ENCODE assay signal across 2 cellular contexts in the genomic region with DNA sequence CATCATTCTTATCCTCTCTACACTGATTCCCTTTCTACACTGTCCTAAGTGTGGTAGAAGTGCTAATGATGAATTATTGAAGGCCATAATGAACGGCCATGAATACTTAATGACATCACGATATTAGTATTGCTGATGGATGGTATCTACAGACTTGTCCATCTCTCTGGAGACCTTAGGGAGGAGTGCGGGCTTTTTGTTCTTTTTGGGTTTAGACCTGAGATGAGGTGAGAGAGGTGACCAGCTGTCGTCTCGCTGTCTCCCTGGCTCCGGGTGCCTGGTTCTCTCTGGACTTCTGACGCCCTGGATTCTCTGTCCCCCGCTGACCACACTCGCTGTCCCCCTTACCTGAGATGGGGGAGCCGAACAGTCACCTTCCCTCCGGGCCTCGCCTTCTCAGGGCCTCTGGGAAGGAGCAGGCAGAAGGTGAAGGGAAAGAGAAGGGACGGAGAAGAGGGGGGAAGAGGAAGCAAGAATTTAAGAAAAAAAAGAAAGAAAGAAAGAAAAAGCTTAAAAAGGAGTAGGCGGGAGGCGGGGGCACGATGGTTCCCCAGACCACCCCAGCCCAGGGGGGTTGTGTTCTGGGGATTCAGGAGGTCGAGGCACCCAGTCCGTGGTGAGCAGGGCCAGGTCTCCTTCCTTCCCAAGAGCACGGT.
TF ChIP-seq lines count a peak whose summit lies in the region.

No MANE protein-coding gene starts in this region.

TF ChIP-seq in SK-N-SH, 30 proteins besides CTCF, POLR2A, EP300 and RAD21 (continues in another document):
- TF ChIP-seq, protein P1, sequence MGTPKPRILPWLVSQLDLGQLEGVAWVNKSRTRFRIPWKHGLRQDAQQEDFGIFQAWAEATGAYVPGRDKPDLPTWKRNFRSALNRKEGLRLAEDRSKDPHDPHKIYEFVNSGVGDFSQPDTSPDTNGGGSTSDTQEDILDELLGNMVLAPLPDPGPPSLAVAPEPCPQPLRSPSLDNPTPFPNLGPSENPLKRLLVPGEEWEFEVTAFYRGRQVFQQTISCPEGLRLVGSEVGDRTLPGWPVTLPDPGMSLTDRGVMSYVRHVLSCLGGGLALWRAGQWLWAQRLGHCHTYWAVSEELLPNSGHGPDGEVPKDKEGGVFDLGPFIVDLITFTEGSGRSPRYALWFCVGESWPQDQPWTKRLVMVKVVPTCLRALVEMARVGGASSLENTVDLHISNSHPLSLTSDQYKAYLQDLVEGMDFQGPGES (IDR thresholded peaks at IDR 0.05; ENCODE audit: low read depth, low read length): no peak
- peak; percentile 56 for TF ChIP-seq POLR2AphosphoS5 (IDR thresholded peaks at IDR 0.05; ENCODE audit: low read depth, low read length)
- TF ChIP-seq FOSL2 (IDR thresholded peaks at IDR 0.05; ENCODE audit: borderline replicate concordance, low read depth): no peak
- TF ChIP-seq TAF1 (IDR thresholded peaks at IDR 0.05; ENCODE audit: borderline replicate concordance, low read depth, low read length): no peak
- TF ChIP-seq GABPA (IDR thresholded peaks at IDR 0.05; ENCODE audit: low read depth): no peak
- TF ChIP-seq ELF1 (IDR thresholded peaks at IDR 0.05): no peak; the same call in 1 of the 2 replicates
- TF ChIP-seq GATA2 (CRISPR knock-in tag; IDR thresholded peaks at IDR 0.05): no peak
- TF ChIP-seq, protein P2, sequence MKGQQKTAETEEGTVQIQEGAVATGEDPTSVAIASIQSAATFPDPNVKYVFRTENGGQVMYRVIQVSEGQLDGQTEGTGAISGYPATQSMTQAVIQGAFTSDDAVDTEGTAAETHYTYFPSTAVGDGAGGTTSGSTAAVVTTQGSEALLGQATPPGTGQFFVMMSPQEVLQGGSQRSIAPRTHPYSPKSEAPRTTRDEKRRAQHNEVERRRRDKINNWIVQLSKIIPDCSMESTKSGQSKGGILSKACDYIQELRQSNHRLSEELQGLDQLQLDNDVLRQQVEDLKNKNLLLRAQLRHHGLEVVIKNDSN (IDR thresholded peaks at IDR 0.05; ENCODE audit: borderline replicate concordance, low read depth): no peak
- TF ChIP-seq MEF2A (IDR thresholded peaks at IDR 0.05; ENCODE audit: borderline replicate concordance, low read depth): no peak
- TF ChIP-seq SMC3 (IDR thresholded peaks at IDR 0.05; ENCODE audit: low read depth, low read length): no peak
- no peak for TF ChIP-seq RFX5 (IDR thresholded peaks at IDR 0.05; ENCODE audit: low read length)
- TF ChIP-seq, protein P3, sequence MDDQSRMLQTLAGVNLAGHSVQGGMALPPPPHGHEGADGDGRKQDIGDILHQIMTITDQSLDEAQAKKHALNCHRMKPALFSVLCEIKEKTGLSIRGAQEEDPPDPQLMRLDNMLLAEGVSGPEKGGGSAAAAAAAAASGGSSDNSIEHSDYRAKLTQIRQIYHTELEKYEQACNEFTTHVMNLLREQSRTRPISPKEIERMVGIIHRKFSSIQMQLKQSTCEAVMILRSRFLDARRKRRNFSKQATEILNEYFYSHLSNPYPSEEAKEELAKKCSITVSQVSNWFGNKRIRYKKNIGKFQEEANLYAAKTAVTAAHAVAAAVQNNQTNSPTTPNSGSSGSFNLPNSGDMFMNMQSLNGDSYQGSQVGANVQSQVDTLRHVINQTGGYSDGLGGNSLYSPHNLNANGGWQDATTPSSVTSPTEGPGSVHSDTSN (IDR thresholded peaks at IDR 0.05): peak; percentile 2; the same call in 1 of the 2 replicates
- no peak for TF ChIP-seq RCOR1 (IDR thresholded peaks at IDR 0.05; ENCODE audit: low read length)
- no peak for TF ChIP-seq MXI1 (IDR thresholded peaks at IDR 0.05; ENCODE audit: low read depth, low read length)
- TF ChIP-seq, protein P4, sequence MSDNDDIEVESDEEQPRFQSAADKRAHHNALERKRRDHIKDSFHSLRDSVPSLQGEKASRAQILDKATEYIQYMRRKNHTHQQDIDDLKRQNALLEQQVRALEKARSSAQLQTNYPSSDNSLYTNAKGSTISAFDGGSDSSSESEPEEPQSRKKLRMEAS (IDR thresholded peaks at IDR 0.05; ENCODE audit: low read depth): no peak
- no peak for TF ChIP-seq SIN3A (IDR thresholded peaks at IDR 0.05; ENCODE audit: borderline replicate concordance, low read depth, low read length)
- no peak for TF ChIP-seq EZH2phosphoT487 (IDR thresholded peaks at IDR 0.05; ENCODE audit: borderline replicate concordance, low read depth)
- TF ChIP-seq, protein P5, sequence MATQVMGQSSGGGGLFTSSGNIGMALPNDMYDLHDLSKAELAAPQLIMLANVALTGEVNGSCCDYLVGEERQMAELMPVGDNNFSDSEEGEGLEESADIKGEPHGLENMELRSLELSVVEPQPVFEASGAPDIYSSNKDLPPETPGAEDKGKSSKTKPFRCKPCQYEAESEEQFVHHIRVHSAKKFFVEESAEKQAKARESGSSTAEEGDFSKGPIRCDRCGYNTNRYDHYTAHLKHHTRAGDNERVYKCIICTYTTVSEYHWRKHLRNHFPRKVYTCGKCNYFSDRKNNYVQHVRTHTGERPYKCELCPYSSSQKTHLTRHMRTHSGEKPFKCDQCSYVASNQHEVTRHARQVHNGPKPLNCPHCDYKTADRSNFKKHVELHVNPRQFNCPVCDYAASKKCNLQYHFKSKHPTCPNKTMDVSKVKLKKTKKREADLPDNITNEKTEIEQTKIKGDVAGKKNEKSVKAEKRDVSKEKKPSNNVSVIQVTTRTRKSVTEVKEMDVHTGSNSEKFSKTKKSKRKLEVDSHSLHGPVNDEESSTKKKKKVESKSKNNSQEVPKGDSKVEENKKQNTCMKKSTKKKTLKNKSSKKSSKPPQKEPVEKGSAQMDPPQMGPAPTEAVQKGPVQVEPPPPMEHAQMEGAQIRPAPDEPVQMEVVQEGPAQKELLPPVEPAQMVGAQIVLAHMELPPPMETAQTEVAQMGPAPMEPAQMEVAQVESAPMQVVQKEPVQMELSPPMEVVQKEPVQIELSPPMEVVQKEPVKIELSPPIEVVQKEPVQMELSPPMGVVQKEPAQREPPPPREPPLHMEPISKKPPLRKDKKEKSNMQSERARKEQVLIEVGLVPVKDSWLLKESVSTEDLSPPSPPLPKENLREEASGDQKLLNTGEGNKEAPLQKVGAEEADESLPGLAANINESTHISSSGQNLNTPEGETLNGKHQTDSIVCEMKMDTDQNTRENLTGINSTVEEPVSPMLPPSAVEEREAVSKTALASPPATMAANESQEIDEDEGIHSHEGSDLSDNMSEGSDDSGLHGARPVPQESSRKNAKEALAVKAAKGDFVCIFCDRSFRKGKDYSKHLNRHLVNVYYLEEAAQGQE (IDR thresholded peaks at IDR 0.05; ENCODE audit: low read depth, low read length): no peak
- TF ChIP-seq FOXM1 (IDR thresholded peaks at IDR 0.05; ENCODE audit: low read depth): no peak
- TF ChIP-seq NFIC (IDR thresholded peaks at IDR 0.05; ENCODE audit: borderline replicate concordance): no peak

TF ChIP-seq in SK-N-SH treated with all-trans-retinoic acid at 6 μM for 48 hours, 23 proteins besides CTCF, POLR2A, EP300 and RAD21:
- TF ChIP-seq GLIS3 (CRISPR knock-in tag; IDR thresholded peaks at IDR 0.05) (no peak), ZNF70 (CRISPR knock-in tag; IDR thresholded peaks at IDR 0.05) (no peak), ZC3H10 (CRISPR knock-in tag; IDR thresholded peaks at IDR 0.05) (no peak), ZNF8 (CRISPR knock-in tag; IDR thresholded peaks at IDR 0.05) (no peak), RARB (CRISPR knock-in tag; IDR thresholded peaks at IDR 0.05) (no peak)
- TF ChIP-seq, protein P6, sequence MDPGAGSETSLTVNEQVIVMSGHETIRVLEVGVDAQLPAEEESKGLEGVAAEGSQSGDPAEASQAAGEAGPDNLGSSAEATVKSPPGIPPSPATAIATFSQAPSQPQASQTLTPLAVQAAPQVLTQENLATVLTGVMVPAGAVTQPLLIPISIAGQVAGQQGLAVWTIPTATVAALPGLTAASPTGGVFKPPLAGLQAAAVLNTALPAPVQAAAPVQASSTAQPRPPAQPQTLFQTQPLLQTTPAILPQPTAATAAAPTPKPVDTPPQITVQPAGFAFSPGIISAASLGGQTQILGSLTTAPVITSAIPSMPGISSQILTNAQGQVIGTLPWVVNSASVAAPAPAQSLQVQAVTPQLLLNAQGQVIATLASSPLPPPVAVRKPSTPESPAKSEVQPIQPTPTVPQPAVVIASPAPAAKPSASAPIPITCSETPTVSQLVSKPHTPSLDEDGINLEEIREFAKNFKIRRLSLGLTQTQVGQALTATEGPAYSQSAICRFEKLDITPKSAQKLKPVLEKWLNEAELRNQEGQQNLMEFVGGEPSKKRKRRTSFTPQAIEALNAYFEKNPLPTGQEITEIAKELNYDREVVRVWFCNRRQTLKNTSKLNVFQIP (CRISPR knock-in tag; IDR thresholded peaks at IDR 0.05; ENCODE audit: borderline replicate concordance, low read depth): no peak
- TF ChIP-seq, protein P7, sequence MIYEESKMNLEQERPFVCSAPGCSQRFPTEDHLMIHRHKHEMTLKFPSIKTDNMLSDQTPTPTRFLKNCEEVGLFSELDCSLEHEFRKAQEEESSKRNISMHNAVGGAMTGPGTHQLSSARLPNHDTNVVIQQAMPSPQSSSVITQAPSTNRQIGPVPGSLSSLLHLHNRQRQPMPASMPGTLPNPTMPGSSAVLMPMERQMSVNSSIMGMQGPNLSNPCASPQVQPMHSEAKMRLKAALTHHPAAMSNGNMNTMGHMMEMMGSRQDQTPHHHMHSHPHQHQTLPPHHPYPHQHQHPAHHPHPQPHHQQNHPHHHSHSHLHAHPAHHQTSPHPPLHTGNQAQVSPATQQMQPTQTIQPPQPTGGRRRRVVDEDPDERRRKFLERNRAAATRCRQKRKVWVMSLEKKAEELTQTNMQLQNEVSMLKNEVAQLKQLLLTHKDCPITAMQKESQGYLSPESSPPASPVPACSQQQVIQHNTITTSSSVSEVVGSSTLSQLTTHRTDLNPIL (CRISPR knock-in tag; IDR thresholded peaks at IDR 0.05; ENCODE audit: low read depth): no peak
